1 cellular context compared by ENCODE assay signal in the genomic region with DNA sequence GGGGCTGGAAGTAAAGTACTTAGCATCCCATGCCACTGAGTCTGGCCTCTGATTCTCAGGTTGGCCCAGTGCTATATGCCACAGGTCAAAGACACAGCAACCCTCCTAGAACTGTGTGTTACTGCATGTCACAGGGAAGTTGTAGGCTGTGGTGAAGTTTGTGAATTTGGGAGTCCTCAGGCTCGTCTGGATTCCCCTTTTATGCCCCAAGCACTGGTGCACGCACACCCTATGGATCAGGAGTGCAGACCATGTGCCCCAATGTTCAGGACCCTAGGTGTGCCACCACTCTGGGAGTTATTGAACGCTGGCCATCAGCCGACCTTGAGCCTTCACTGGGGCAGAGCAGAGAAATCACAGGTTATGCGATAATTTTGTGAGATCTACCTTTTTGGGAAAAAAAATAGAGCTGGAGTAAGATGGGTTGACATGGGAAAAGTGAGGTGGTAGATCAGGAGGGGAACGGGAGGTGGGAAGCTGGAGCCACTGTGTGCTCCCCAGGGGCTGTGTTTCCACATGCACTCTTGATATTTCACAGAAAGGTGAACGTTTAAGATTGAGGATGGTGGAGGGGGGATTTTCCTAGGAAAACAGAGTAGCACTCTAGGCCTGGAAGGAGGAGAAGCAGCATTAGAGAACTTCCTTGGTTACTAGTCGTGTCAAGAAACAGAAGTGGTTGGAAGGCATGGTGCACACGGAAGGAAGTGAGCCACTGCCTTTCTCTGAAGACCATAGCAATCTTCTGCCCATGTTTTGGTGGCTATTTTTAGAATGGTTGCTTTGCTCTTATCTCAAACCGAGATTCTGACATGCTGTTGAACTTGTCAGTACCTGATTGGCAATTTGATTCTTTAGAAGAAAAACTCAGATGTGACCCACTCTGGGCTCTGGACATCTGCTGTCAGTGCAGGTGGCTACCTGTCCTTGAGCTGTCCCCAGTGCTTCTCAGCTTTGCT.
TF ChIP-seq lines count a peak whose summit lies in the region.

No MANE protein-coding gene starts in this region.

TF ChIP-seq in K562, 482 proteins besides CTCF, POLR2A, EP300 and RAD21 (continues in another document):
- TF ChIP-seq, protein P1, sequence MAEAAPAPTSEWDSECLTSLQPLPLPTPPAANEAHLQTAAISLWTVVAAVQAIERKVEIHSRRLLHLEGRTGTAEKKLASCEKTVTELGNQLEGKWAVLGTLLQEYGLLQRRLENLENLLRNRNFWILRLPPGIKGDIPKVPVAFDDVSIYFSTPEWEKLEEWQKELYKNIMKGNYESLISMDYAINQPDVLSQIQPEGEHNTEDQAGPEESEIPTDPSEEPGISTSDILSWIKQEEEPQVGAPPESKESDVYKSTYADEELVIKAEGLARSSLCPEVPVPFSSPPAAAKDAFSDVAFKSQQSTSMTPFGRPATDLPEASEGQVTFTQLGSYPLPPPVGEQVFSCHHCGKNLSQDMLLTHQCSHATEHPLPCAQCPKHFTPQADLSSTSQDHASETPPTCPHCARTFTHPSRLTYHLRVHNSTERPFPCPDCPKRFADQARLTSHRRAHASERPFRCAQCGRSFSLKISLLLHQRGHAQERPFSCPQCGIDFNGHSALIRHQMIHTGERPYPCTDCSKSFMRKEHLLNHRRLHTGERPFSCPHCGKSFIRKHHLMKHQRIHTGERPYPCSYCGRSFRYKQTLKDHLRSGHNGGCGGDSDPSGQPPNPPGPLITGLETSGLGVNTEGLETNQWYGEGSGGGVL (CRISPR knock-in tag; IDR thresholded peaks at IDR 0.05), result no peak
- TF ChIP-seq MEIS2 (IDR thresholded peaks at IDR 0.05; ENCODE audit: partially characterized antibody) (peak; percentile 49), ESRRB (CRISPR knock-in tag; IDR thresholded peaks at IDR 0.05; ENCODE audit: borderline replicate concordance) (no peak), IFI16 (CRISPR knock-in tag; IDR thresholded peaks at IDR 0.05) (no peak), ZNF589 (CRISPR knock-in tag; IDR thresholded peaks at IDR 0.05; ENCODE audit: low read depth) (no peak), NFE2L1 (tag; IDR thresholded peaks at IDR 0.05; ENCODE audit: borderline replicate concordance, low read depth) (no peak), KDM1A (IDR thresholded peaks at IDR 0.05) (peak; percentile 32 to 38; a peak in 1 of 4 replicates), ZNF232 (CRISPR knock-in tag; IDR thresholded peaks at IDR 0.05) (no peak), GABPB2 (CRISPR knock-in tag; conservative IDR thresholded peaks at IDR 0.05) (no peak), TEAD1 (CRISPR knock-in tag; IDR thresholded peaks at IDR 0.05) (0 out of 4 replicates have a peak, but pooled peaks of 1 of the 2 experiments have one; percentile 12), NFRKB (IDR thresholded peaks at IDR 0.05; ENCODE audit: low read depth) (no peak), HDGF (IDR thresholded peaks at IDR 0.05) (no peak), RBM14 (IDR thresholded peaks at IDR 0.05; ENCODE audit: borderline replicate concordance, insufficient read depth, low read depth, low read length) (no peak), HMGN3 (IDR thresholded peaks at IDR 0.05; ENCODE audit: borderline replicate concordance, extremely low read depth, insufficient read length, low read depth, low read length) (no peak), ILK (tag; IDR thresholded peaks at IDR 0.05; ENCODE audit: borderline replicate concordance, low read depth) (no peak), JUND (IDR thresholded peaks at IDR 0.05; ENCODE audit: borderline replicate concordance, low read depth, low read length) (no peak), JUND (tag; IDR thresholded peaks at IDR 0.05; ENCODE audit: borderline replicate concordance, low read depth, low read length) (no peak), C11orf30 (IDR thresholded peaks at IDR 0.05; ENCODE audit: low read depth) (no peak), CTBP1 (IDR thresholded peaks at IDR 0.05; ENCODE audit: borderline replicate concordance) (no peak), MEF2A (IDR thresholded peaks at IDR 0.05; ENCODE audit: control insufficient read depth, low read depth, low read length) (peak; percentile 79), CREBBP (IDR thresholded peaks at IDR 0.05; ENCODE audit: low read depth, low read length) (no peak), CBX8 (IDR thresholded peaks at IDR 0.05; ENCODE audit: borderline replicate concordance, extremely low read depth, low read depth, low read length, poor library complexity, severe bottlenecking) (no peak), RCOR1 (IDR thresholded peaks at IDR 0.05; ENCODE audit: borderline replicate concordance in 1 of 2, low read depth in 2 of 2, low read length in 2 of 2) (peak in 1 of 2 experiments; percentile 39; a peak in 1 of 4 replicates), GABPA (tag; conservative IDR thresholded peaks at IDR 0.05; ENCODE audit: low read depth) (0 out of 2 replicates have a peak, but pooled peaks have one; percentile 15), GTF2E2 (tag; IDR thresholded peaks at IDR 0.05) (no peak), SPI1 (IDR thresholded peaks at IDR 0.05; ENCODE audit: borderline replicate concordance, low read depth, low read length) (peak; percentile 8; the same call in 1 of the 2 replicates), BDP1 (IDR thresholded peaks at IDR 0.05; ENCODE audit: insufficient read depth, insufficient read length) (no peak), IRF2 (CRISPR knock-in tag; IDR thresholded peaks at IDR 0.05) (no peak), PHB2 (IDR thresholded peaks at IDR 0.05; ENCODE audit: low read depth) (no peak), BRF1 (IDR thresholded peaks at IDR 0.05; ENCODE audit: borderline replicate concordance, extremely low read depth, insufficient read length) (no peak), MEF2D (tag; conservative IDR thresholded peaks at IDR 0.05; ENCODE audit: low read depth) (peak; percentile 91)
- TF ChIP-seq, protein P2, sequence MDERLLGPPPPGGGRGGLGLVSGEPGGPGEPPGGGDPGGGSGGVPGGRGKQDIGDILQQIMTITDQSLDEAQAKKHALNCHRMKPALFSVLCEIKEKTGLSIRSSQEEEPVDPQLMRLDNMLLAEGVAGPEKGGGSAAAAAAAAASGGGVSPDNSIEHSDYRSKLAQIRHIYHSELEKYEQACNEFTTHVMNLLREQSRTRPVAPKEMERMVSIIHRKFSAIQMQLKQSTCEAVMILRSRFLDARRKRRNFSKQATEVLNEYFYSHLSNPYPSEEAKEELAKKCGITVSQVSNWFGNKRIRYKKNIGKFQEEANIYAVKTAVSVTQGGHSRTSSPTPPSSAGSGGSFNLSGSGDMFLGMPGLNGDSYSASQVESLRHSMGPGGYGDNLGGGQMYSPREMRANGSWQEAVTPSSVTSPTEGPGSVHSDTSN (CRISPR knock-in tag; IDR thresholded peaks at IDR 0.05; ENCODE audit: low read depth), result no peak
- TF ChIP-seq, protein P2 (tag; conservative IDR thresholded peaks at IDR 0.05; ENCODE audit: low read depth), result peak; percentile 53
- TF ChIP-seq, protein P3, sequence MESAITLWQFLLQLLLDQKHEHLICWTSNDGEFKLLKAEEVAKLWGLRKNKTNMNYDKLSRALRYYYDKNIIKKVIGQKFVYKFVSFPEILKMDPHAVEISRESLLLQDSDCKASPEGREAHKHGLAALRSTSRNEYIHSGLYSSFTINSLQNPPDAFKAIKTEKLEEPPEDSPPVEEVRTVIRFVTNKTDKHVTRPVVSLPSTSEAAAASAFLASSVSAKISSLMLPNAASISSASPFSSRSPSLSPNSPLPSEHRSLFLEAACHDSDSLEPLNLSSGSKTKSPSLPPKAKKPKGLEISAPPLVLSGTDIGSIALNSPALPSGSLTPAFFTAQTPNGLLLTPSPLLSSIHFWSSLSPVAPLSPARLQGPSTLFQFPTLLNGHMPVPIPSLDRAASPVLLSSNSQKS (CRISPR knock-in tag; IDR thresholded peaks at IDR 0.05), result no peak
- TF ChIP-seq, protein P4, sequence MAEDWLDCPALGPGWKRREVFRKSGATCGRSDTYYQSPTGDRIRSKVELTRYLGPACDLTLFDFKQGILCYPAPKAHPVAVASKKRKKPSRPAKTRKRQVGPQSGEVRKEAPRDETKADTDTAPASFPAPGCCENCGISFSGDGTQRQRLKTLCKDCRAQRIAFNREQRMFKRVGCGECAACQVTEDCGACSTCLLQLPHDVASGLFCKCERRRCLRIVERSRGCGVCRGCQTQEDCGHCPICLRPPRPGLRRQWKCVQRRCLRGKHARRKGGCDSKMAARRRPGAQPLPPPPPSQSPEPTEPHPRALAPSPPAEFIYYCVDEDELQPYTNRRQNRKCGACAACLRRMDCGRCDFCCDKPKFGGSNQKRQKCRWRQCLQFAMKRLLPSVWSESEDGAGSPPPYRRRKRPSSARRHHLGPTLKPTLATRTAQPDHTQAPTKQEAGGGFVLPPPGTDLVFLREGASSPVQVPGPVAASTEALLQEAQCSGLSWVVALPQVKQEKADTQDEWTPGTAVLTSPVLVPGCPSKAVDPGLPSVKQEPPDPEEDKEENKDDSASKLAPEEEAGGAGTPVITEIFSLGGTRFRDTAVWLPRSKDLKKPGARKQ (CRISPR knock-in tag; IDR thresholded peaks at IDR 0.05), result no peak
- TF ChIP-seq, protein P5, sequence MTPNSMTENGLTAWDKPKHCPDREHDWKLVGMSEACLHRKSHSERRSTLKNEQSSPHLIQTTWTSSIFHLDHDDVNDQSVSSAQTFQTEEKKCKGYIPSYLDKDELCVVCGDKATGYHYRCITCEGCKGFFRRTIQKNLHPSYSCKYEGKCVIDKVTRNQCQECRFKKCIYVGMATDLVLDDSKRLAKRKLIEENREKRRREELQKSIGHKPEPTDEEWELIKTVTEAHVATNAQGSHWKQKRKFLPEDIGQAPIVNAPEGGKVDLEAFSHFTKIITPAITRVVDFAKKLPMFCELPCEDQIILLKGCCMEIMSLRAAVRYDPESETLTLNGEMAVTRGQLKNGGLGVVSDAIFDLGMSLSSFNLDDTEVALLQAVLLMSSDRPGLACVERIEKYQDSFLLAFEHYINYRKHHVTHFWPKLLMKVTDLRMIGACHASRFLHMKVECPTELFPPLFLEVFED (CRISPR knock-in tag; conservative IDR thresholded peaks at IDR 0.05), result no peak
- TF ChIP-seq, protein P6, sequence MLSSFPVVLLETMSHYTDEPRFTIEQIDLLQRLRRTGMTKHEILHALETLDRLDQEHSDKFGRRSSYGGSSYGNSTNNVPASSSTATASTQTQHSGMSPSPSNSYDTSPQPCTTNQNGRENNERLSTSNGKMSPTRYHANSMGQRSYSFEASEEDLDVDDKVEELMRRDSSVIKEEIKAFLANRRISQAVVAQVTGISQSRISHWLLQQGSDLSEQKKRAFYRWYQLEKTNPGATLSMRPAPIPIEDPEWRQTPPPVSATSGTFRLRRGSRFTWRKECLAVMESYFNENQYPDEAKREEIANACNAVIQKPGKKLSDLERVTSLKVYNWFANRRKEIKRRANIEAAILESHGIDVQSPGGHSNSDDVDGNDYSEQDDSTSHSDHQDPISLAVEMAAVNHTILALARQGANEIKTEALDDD (IDR thresholded peaks at IDR 0.05), result peak; percentile 75
- TF ChIP-seq, protein P7, sequence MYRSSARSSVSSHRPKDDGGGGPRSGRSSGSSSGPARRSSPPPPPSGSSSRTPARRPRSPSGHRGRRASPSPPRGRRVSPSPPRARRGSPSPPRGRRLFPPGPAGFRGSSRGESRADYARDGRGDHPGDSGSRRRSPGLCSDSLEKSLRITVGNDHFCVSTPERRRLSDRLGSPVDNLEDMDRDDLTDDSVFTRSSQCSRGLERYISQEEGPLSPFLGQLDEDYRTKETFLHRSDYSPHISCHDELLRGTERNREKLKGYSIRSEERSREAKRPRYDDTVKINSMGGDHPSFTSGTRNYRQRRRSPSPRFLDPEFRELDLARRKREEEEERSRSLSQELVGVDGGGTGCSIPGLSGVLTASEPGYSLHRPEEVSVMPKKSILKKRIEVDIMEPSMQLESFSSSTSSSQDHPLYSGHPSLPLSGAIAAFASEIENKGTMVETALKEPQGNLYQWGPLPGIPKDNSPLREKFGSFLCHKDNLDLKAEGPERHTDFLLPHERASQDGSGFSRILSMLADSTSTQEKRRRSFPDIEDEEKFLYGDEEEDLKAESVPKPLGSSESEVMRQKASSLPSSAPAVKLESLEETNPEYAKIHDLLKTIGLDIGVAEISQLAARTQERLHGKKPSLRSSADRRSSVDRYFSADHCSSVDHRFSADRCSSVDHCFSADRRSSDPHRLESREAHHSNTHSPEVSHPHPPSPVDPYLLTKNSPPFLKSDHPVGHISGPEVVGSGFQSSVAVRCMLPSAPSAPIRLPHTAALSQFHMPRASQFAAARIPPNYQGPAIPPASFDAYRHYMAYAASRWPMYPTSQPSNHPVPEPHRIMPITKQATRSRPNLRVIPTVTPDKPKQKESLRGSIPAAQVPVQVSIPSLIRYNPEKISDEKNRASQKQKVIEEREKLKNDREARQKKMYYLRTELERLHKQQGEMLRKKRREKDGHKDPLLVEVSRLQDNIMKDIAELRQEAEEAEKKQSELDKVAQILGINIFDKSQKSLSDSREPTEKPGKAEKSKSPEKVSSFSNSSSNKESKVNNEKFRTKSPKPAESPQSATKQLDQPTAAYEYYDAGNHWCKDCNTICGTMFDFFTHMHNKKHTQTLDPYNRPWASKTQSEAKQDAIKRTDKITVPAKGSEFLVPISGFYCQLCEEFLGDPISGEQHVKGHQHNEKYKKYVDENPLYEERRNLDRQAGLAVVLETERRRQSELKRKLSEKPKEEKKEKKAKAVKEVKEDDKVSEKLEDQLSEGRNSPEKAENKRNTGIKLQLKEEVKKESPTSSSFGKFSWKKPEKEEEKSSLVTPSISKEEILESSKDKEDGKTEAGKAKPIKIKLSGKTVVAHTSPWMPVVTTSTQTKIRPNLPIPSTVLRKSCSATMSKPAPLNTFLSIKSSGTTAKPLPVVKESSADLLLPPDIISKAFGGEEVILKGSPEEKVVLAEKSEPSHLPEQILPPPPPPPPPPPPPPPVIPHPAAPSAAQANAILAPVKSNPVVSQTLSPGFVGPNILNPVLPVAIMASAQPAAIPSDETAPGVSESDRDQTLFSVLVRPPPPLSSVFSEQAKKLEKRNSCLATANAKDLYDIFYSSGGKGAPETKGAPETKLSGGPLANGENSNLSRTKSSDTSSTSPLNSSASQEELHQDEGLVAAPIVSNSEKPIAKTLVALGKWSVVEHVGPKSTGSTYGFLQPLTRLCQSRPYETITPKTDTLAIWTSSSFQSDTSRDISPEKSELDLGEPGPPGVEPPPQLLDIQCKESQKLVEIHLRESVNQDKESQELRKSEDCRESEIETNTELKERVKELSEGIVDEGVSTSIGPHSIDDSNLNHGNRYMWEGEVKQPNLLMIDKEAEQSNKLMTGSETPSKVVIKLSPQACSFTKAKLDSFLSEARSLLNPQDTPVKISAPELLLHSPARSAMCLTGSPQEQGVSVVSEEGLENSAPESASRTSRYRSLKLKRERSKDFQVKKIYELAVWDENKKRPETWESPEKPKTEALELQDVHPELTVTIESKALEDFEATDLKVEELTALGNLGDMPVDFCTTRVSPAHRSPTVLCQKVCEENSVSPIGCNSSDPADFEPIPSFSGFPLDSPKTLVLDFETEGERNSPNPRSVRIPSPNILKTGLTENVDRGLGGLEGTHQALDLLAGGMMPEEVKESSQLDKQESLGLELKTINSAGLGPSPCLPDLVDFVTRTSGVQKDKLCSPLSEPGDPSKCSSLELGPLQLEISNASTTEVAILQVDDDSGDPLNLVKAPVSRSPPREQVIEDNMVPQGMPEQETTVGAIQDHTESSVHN (IDR thresholded peaks at IDR 0.05; ENCODE audit: borderline replicate concordance in 1 of 2, low read depth in 1 of 2), result no peak
- TF ChIP-seq, protein P8, sequence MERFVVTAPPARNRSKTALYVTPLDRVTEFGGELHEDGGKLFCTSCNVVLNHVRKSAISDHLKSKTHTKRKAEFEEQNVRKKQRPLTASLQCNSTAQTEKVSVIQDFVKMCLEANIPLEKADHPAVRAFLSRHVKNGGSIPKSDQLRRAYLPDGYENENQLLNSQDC (CRISPR knock-in tag; IDR thresholded peaks at IDR 0.05), result no peak
